9 cellular contexts compared by ENCODE assay signal in genomic region chr20:62352402-62353288, GRCh38. TPM values are rescaled to one million over a fixed set of nuclear protein-coding genes. Genes with fewer than 3 reads are reported as not detected.
A peak's percentile ranks its signal among the peaks of the same experiment; 100 is the strongest.
DNase-seq lines count a peak whose midpoint lies in the region; ATAC-seq and TF ChIP-seq lines count a peak whose summit lies in the region.
"Had no signal": no experiment of that assay in that cellular context is flagged by ENCODE, and none has a peak within 500 bp of the region (broad histone marks: within the 10 kb centered on the region; RNA-seq: fewer than 3 reads in every experiment).

No MANE protein-coding gene starts in this region.

- H3K4me1 ChIP-seq in muscle layer of colon (ENCODE audit: insufficient read depth, low read length), result peaks cover 47% of the 10 kb centered on the region

- peaks cover 2% of the 10 kb centered on the region for H3K36me3 Mint-ChIP-seq in effector memory CD8-positive, alpha-beta T cell (ENCODE audit: insufficient read depth)
- H3K36me3 Mint-ChIP-seq in activated T-cell treated with anti-CD3 and anti-CD28 coated beads, Interleukin-2, amount 50 U/mL, for 24 hours (ENCODE audit: low read depth), result no peaks in the 10 kb centered on the region

- no peaks in the 10 kb centered on the region for H3K9me3 ChIP-seq in muscle layer of colon (ENCODE audit: low read length)

- no peak for ATAC-seq in effector memory CD8-positive, alpha-beta T cell (replicated peaks)
- no peak for ATAC-seq in HG02610 (IDR thresholded peaks at IDR 0.05; ENCODE audit: unreplicated experiment)
- ATAC-seq in HG03025 (IDR thresholded peaks at IDR 0.05; ENCODE audit: low FRiP score, unreplicated experiment), result no peak

- no peak overlapping the region for H3K9ac ChIP-seq in muscle layer of colon (ENCODE audit: low read length)

- H3K4me1 Mint-ChIP-seq in effector memory CD8-positive, alpha-beta T cell (ENCODE audit: low read depth in 2 of 2), result no peaks in the 10 kb centered on the region
- no peaks in the 10 kb centered on the region for H3K4me1 Mint-ChIP-seq in activated T-cell treated with anti-CD3 and anti-CD28 coated beads, Interleukin-2, amount 50 U/mL, for 24 hours (ENCODE audit: low read depth)

- H3K36me3 ChIP-seq in muscle layer of colon (ENCODE audit: insufficient read depth, low read length), result peaks cover 16% of the 10 kb centered on the region

- no peaks in the 10 kb centered on the region for H3K27me3 ChIP-seq in muscle layer of colon (ENCODE audit: control insufficient read depth in 1 of 2, insufficient read depth in 2 of 2, low read length in 2 of 2)

- no peaks in the 10 kb centered on the region for H3K27me3 Mint-ChIP-seq in effector memory CD8-positive, alpha-beta T cell
- H3K27me3 Mint-ChIP-seq in activated T-cell treated with anti-CD3 and anti-CD28 coated beads, Interleukin-2, amount 50 U/mL, for 24 hours, result peaks cover 6% of the 10 kb centered on the region

- peak; percentile 86 for DNase-seq in AG08396 (ENCODE audit: low spot score)
- peak; percentile 63 for DNase-seq in NCI-H460 (ENCODE audit: extremely low read depth, low read depth)
- no peak for DNase-seq in epithelial cell of proximal tubule (ENCODE audit: low read depth)
- DNase-seq in effector memory CD8-positive, alpha-beta T cell, result no peak
- DNase-seq in activated T-cell treated with anti-CD3 and anti-CD28 coated beads, Interleukin-2, amount 50 U/mL, for 24 hours, result no peak
- DNase-seq: AML-193 had no signal

- peaks cover 5 to 8% of the 10 kb centered on the region in 2 donors for H3K9me3 Mint-ChIP-seq in effector memory CD8-positive, alpha-beta T cell
- H3K9me3 Mint-ChIP-seq in activated T-cell treated with anti-CD3 and anti-CD28 coated beads, Interleukin-2, amount 50 U/mL, for 24 hours, result peaks cover 5% of the 10 kb centered on the region

- no peak overlapping the region for H3K4me3 Mint-ChIP-seq in effector memory CD8-positive, alpha-beta T cell
- no peak overlapping the region for H3K4me3 Mint-ChIP-seq in activated T-cell treated with anti-CD3 and anti-CD28 coated beads, Interleukin-2, amount 50 U/mL, for 24 hours

- H3K4me3 ChIP-seq in epithelial cell of proximal tubule (ENCODE audit: low read depth, low read length) (no peak overlapping the region), muscle layer of colon (ENCODE audit: low read depth in 1 of 2, low read length in 2 of 2) (no peak overlapping the region)

- TF ChIP-seq CTCF in epithelial cell of proximal tubule (conservative IDR thresholded peaks at IDR 0.05; ENCODE audit: low read depth, low read length), result peak; percentile 47

- H3K27ac ChIP-seq in muscle layer of colon (ENCODE audit: low read depth, low read length), result peak overlapping the region; percentile 86

- H3K27ac Mint-ChIP-seq in effector memory CD8-positive, alpha-beta T cell, result no peak overlapping the region
- no peak overlapping the region for H3K27ac Mint-ChIP-seq in activated T-cell treated with anti-CD3 and anti-CD28 coated beads, Interleukin-2, amount 50 U/mL, for 24 hours

RNA-seq across cellular contexts. Expression of gene LAMA5, which starts 14.5 kb away (rescaled TPM):
- total RNA-seq in NCI-H460 (2014; rRNA removed; shearing (Covaris generic)), result 169 and 171 TPM in 2 replicates
- polyA plus RNA-seq in NCI-H460 (2014; cell fraction: nucleus; rRNA removed), result 606 and 655 TPM in 2 replicates
- total RNA-seq in epithelial cell of proximal tubule, result 103 and 240 TPM in 2 replicates

RNA-seq across cellular contexts. Expression of gene RPS21, which starts 34.3 kb away (rescaled TPM):
- 1,658 and 1,943 TPM in 2 replicates for total RNA-seq in NCI-H460 (2014; rRNA removed; shearing (Covaris generic))
- 3,089 and 4,487 TPM in 2 replicates for polyA plus RNA-seq in NCI-H460 (2014; cell fraction: nucleus; rRNA removed)
- total RNA-seq in epithelial cell of proximal tubule, result 2,187 and 2,322 TPM in 2 replicates

RNA-seq across cellular contexts. Expression of gene ADRM1, which starts 49.8 kb away (rescaled TPM):
- total RNA-seq in NCI-H460 (2014; rRNA removed; shearing (Covaris generic)), result 142 and 176 TPM in 2 replicates
- polyA plus RNA-seq in NCI-H460 (2014; cell fraction: nucleus; rRNA removed), result 281 and 296 TPM in 2 replicates
- 227 and 261 TPM in 2 replicates for total RNA-seq in epithelial cell of proximal tubule

RNA-seq across cellular contexts. Expression of gene CABLES2, which starts 54.4 kb away (rescaled TPM):
- total RNA-seq in NCI-H460 (2014; rRNA removed; shearing (Covaris generic)), result 2.1 and 3.1 TPM in 2 replicates
- 4.2 and 6.5 TPM in 2 replicates for polyA plus RNA-seq in NCI-H460 (2014; cell fraction: nucleus; rRNA removed)
- 5.8 and 7.8 TPM in 2 replicates for total RNA-seq in epithelial cell of proximal tubule

Comparison
In these comparisons a context has a peak if more than half of its experiments do, and no peak if none do; other contexts are left out.
1. DNase-seq: peak in AG08396 (single experiment) and NCI-H460 (single experiment); none in epithelial cell of proximal tubule (single experiment), effector memory CD8-positive, alpha-beta T cell (0 of 3) and activated T-cell treated with anti-CD3 and anti-CD28 coated beads, Interleukin-2, amount 50 U/mL, for 24 hours (single experiment).